ENCODE assay signal across 14 cellular contexts in genomic region chr6:158154816-158155215, GRCh38. TPM values are rescaled to one million over a fixed set of nuclear protein-coding genes. Genes with fewer than 3 reads are reported as not detected.
A peak's percentile ranks its signal among the peaks of the same experiment; 100 is the strongest.
DNase-seq lines count a peak whose midpoint lies in the region; ATAC-seq and TF ChIP-seq lines count a peak whose summit lies in the region.
"Had no signal": no experiment of that assay in that cellular context is flagged by ENCODE, and none has a peak within 500 bp of the region (broad histone marks: within the 10 kb centered on the region; RNA-seq: fewer than 3 reads in every experiment).

No MANE protein-coding gene starts in this region.

- no peaks in the 10 kb centered on the region for H4K20me1 ChIP-seq in H9 (ENCODE audit: control insufficient read depth, insufficient read depth, insufficient read length)

- H4K8ac ChIP-seq in H9 (replicated peaks; ENCODE audit: insufficient read length, low read depth, low read length), result no peak overlapping the region
- no peak overlapping the region for H4K8ac ChIP-seq in mesenchymal stem cell (ENCODE audit: low read length)

- peaks cover 0 to 5% of the 10 kb centered on the region in 2 experiments; a peak in 2 of 4 replicates for H3K4me1 Mint-ChIP-seq in H9
- H3K4me1 Mint-ChIP-seq in activated T-cell treated with anti-CD3 and anti-CD28 coated beads, Interleukin-2, amount 50 U/mL, for 72 hours (ENCODE audit: low read depth), result no peaks in the 10 kb centered on the region
- H3K4me1 Mint-ChIP-seq: CD4-positive, alpha-beta memory T cell had no signal

- no peak overlapping the region for H2BK15ac ChIP-seq in H9 (ENCODE audit: low read depth, low read length)
- H2BK15ac ChIP-seq in mesenchymal stem cell (ENCODE audit: low read depth, poor library complexity, severe bottlenecking), result no peak overlapping the region

- POLR2A ChIA-PET in Panc1 (lab: Charles Lee), result no interaction called here

- H3K23me2 ChIP-seq in H9 (ENCODE audit: insufficient read length, low read depth, low read length, poor library complexity, severe bottlenecking), result no peaks in the 10 kb centered on the region

- no peak overlapping the region for H2BK5ac ChIP-seq in H9 (ENCODE audit: insufficient read length, low read length)
- no peak overlapping the region for H2BK5ac ChIP-seq in mesenchymal stem cell (ENCODE audit: low read depth, low read length, poor library complexity, severe bottlenecking)

- H3K4me2 ChIP-seq in H9 (ENCODE audit: insufficient read depth, insufficient read length, low read length) (no peak overlapping the region), mesenchymal stem cell (ENCODE audit: low read length, poor library complexity, severe bottlenecking) (no peak overlapping the region)
- H3K4me2 ChIP-seq: A549 had no signal

- no peaks in the 10 kb centered on the region for H3K4me1 ChIP-seq in H9 (ENCODE audit: insufficient read depth, low read length)
- no peaks in the 10 kb centered on the region; the same call in 1 of the 2 replicates for H3K4me1 ChIP-seq in Panc1 (ENCODE audit: control insufficient read depth, insufficient read depth, low read length)
- H3K4me1 ChIP-seq in mesenchymal stem cell (ENCODE audit: control insufficient read depth, insufficient read depth, low read depth, low read length), result peaks cover 4% of the 10 kb centered on the region
- H3K4me1 ChIP-seq: BE2C had no signal

- H3K9ac ChIP-seq in H9 (ENCODE audit: extremely low read depth, insufficient read length, low read length), result no peak overlapping the region
- H3K9ac ChIP-seq in mesenchymal stem cell (ENCODE audit: low read length), result no peak overlapping the region

- H3K27me3 Mint-ChIP-seq in H9 (ENCODE audit: low read depth), result no peaks in the 10 kb centered on the region
- no peaks in the 10 kb centered on the region for H3K27me3 Mint-ChIP-seq in activated T-cell treated with anti-CD3 and anti-CD28 coated beads, Interleukin-2, amount 50 U/mL, for 72 hours (ENCODE audit: low read depth)
- H3K27me3 Mint-ChIP-seq: CD4-positive, alpha-beta memory T cell had no signal

- H3K4ac ChIP-seq in H9 (ENCODE audit: low read depth, low read length), result no peak overlapping the region
- H3K4ac ChIP-seq in mesenchymal stem cell (ENCODE audit: low read depth in 1 of 2, low read length in 2 of 2), result no peak overlapping the region

- intact Hi-C loops in Panc1 (cut with micrococcal nuclease; ENCODE audit: unreplicated experiment), result no loop called here

- H3K23ac ChIP-seq in H9 (ENCODE audit: insufficient read length, low read depth, low read length), result no peak overlapping the region
- no peak overlapping the region for H3K23ac ChIP-seq in mesenchymal stem cell (ENCODE audit: low read length in 2 of 2)

- H3K18ac ChIP-seq in H9 (ENCODE audit: insufficient read length, low read depth, low read length) (no peak overlapping the region), mesenchymal stem cell (ENCODE audit: low read depth in 1 of 2, low read length in 2 of 2) (no peak overlapping the region)

- H4K5ac ChIP-seq in H9 (ENCODE audit: insufficient read length, low read depth, low read length), result no peak overlapping the region

- H3K4me3 ChIP-seq in Panc1 (ENCODE audit: low read depth in 2 of 2, low read length in 2 of 2), result no peak overlapping the region
- no peak overlapping the region for H3K4me3 ChIP-seq in mesenchymal stem cell (ENCODE audit: insufficient read depth in 1 of 2, low read depth in 1 of 2, low read length in 2 of 2)
- H3K4me3 ChIP-seq: A549 had no signal

- H3K27ac ChIP-seq in H9 (ENCODE audit: insufficient read length, low read depth, low read length) (no peak overlapping the region), Panc1 (ENCODE audit: low read length) (no peak overlapping the region), mesenchymal stem cell (ENCODE audit: low read length, poor library complexity, severe bottlenecking) (no peak overlapping the region)
- H3K27ac ChIP-seq: A549, C4-2B had no signal

- H3K27ac Mint-ChIP-seq in H9, result peak overlapping the region; percentile 17 to 83 (median 59); a peak in 4 of 7 replicates
- H3K27ac Mint-ChIP-seq in activated T-cell treated with anti-CD3 and anti-CD28 coated beads, Interleukin-2, amount 50 U/mL, for 72 hours, result no peak overlapping the region

- H3K14ac ChIP-seq in H9 (ENCODE audit: insufficient read depth, low read length), result no peak overlapping the region
- H3K14ac ChIP-seq in mesenchymal stem cell (ENCODE audit: low read length in 2 of 2), result no peak overlapping the region

- TSS peak; percentile 39 for BruUV-seq in Panc1 (replicated peaks; lab: Mats Ljungman, UMichigan)

- TF ChIP-seq CTCF in H9 (conservative IDR thresholded peaks at IDR 0.05) (no peak), Panc1 (IDR thresholded peaks at IDR 0.05) (no peak)

- in situ Hi-C loops in Panc1 (cut with HindIII; ENCODE audit: low pct_unique_long_range_greater_than_20kb, low sequenced_read_pairs), result no loop called here

- H3K36me3 Mint-ChIP-seq in H9 (ENCODE audit: insufficient read depth in 1 of 3, low read depth in 3 of 3), result peaks cover 2 to 23% (median 10%) of the 10 kb centered on the region in 3 experiments; a peak in 5 of 7 replicates
- peaks cover 0 to 3% of the 10 kb centered on the region in 2 donors for H3K36me3 Mint-ChIP-seq in activated T-cell treated with anti-CD3 and anti-CD28 coated beads, Interleukin-2, amount 50 U/mL, for 72 hours (ENCODE audit: insufficient read depth in 2 of 2)

- H3T11ph ChIP-seq in H9 (ENCODE audit: low read length), result no peak overlapping the region

- H3K56ac ChIP-seq in H9 (ENCODE audit: insufficient read length, low read depth, low read length), result no peak overlapping the region

- H3K9me3 ChIP-seq in H9 (ENCODE audit: control insufficient read depth, low read depth, low read length) (no peaks in the 10 kb centered on the region), Panc1 (ENCODE audit: control insufficient read depth, insufficient read depth, low read depth, low read length) (no peaks in the 10 kb centered on the region), mesenchymal stem cell (ENCODE audit: control insufficient read depth, low read length) (no peaks in the 10 kb centered on the region)
- H3K9me3 ChIP-seq: A549, BE2C had no signal

- H2BK12ac ChIP-seq in H9 (ENCODE audit: insufficient read length, low read depth, low read length) (no peak overlapping the region), mesenchymal stem cell (ENCODE audit: low read length in 2 of 2) (no peak overlapping the region)

- H3K79me1 ChIP-seq in H9 (ENCODE audit: insufficient read depth, low read depth, low read length, poor library complexity, severe bottlenecking) (no peaks in the 10 kb centered on the region), mesenchymal stem cell (replicated peaks; ENCODE audit: low read length, poor library complexity, severe bottlenecking) (peaks cover 23% of the 10 kb centered on the region)

- H3K9me3 Mint-ChIP-seq in H9, result no peaks in the 10 kb centered on the region; a peak in 1 of 5 replicates
- H3K9me3 Mint-ChIP-seq in activated T-cell treated with anti-CD3 and anti-CD28 coated beads, Interleukin-2, amount 50 U/mL, for 72 hours, result no peaks in the 10 kb centered on the region
- H3K9me3 Mint-ChIP-seq: CD4-positive, alpha-beta memory T cell had no signal

- no peak overlapping the region for H2BK120ac ChIP-seq in H9 (ENCODE audit: low read depth, low read length, poor library complexity, severe bottlenecking)
- H2BK120ac ChIP-seq in mesenchymal stem cell (ENCODE audit: low read depth, low read length), result no peak overlapping the region

- no peak overlapping the region for H3K4me3 Mint-ChIP-seq in H9
- H3K4me3 Mint-ChIP-seq in activated T-cell treated with anti-CD3 and anti-CD28 coated beads, Interleukin-2, amount 50 U/mL, for 72 hours, result no peak overlapping the region
- H3K4me3 Mint-ChIP-seq: CD4-positive, alpha-beta memory T cell had no signal

- no peak for DNase-seq in H9
- DNase-seq in Panc1 (ENCODE audit: low read depth, low spot score), result no peak
- DNase-seq in mesenchymal stem cell, result no peak
- DNase-seq in activated T-cell treated with anti-CD3 and anti-CD28 coated beads, Interleukin-2, amount 50 U/mL, for 72 hours, result no peak
- DNase-seq in DMS153 treated with DMSO at 0.1 percent for 48 hours (lab: John Stamatoyannopoulos, UW; ENCODE audit: unreplicated experiment), result no peak
- no peak for DNase-seq in NOMO-1 treated with dmso at 0.1 percent for 144 hours (lab: John Stamatoyannopoulos, UW; ENCODE audit: unreplicated experiment)
- DNase-seq in middle frontal gyrus (ENCODE audit: extremely low spot score, low spot score), result no peak
- DNase-seq: BE2C; CD4-positive, alpha-beta memory T cell; HCEC 1CT; IMR-90; KBM-7 had no signal

- no peaks in the 10 kb centered on the region for H3K79me2 ChIP-seq in H9 (ENCODE audit: insufficient read depth, low read length)

- peaks cover 8% of the 10 kb centered on the region for H3K36me3 ChIP-seq in Panc1 (ENCODE audit: control insufficient read depth, insufficient read depth, low read length)
- H3K36me3 ChIP-seq in mesenchymal stem cell (ENCODE audit: control insufficient read depth in 1 of 2, insufficient read depth in 2 of 2, low read depth in 1 of 2, low read length in 2 of 2), result peaks cover 3 to 37% of the 10 kb centered on the region in 2 experiments
- H3K36me3 ChIP-seq: BE2C had no signal

- H3K27me3 ChIP-seq in H9 (ENCODE audit: insufficient read depth, low read length), result no peaks in the 10 kb centered on the region
- H3K27me3 ChIP-seq in Panc1 (ENCODE audit: control insufficient read depth, insufficient read depth, low read length), result no peaks in the 10 kb centered on the region
- H3K27me3 ChIP-seq in mesenchymal stem cell (ENCODE audit: control insufficient read depth in 1 of 2, insufficient read depth in 1 of 2, low read length in 2 of 2), result no peaks in the 10 kb centered on the region
- H3K27me3 ChIP-seq: BE2C had no signal

- H4K91ac ChIP-seq in H9 (ENCODE audit: insufficient read length, low read depth, low read length), result no peak overlapping the region
- H4K91ac ChIP-seq in mesenchymal stem cell (ENCODE audit: low read length), result peak overlapping the region; percentile 39

- no peak overlapping the region for H2AK5ac ChIP-seq in H9 (ENCODE audit: insufficient read length, low read length)
- no peak overlapping the region for H2AK5ac ChIP-seq in mesenchymal stem cell (ENCODE audit: low read length, severe bottlenecking)

- no peak overlapping the region for H2BK20ac ChIP-seq in H9 (ENCODE audit: low read depth, low read length, poor library complexity, severe bottlenecking)

- ATAC-seq in Panc1, result no peak
- no peak for ATAC-seq in activated T-cell treated with anti-CD3 and anti-CD28 coated beads, Interleukin-2, amount 50 U/mL, for 72 hours (replicated peaks in 1 of 2)
- ATAC-seq: A549 had no signal

- H2AFZ ChIP-seq in H9 (ENCODE audit: low read length) (no peak overlapping the region), mesenchymal stem cell (ENCODE audit: low read depth, low read length) (no peak overlapping the region)

- CTCF ChIA-PET in Panc1 (lab: Charles Lee), result no interaction called here

- no CpG with 5 or more reads among the region's 8 CpGs for WGBS in H9 (ENCODE audit: extremely low coverage, insufficient read length, low lambda C conversion rate)
- 97% methylated on average over 8 of the region's 8 CpGs for WGBS in mesenchymal stem cell

RNA-seq across cellular contexts. Expression of gene SERAC1, which starts 13.2 kb away (rescaled TPM):
- total RNA-seq in H9 (2021) (6.4 and 7.6 TPM in 2 replicates), Panc1 (2021; ENCODE audit: unreplicated experiment) (8.2 TPM)
- polyA plus RNA-seq in Panc1 (2012; ENCODE audit: insufficient read length), result 4.7 TPM
- 3.5 TPM for polyA plus RNA-seq in mesenchymal stem cell (2013, experiment 1 of 2)
- polyA plus RNA-seq in mesenchymal stem cell (2013, experiment 2 of 2), result 3.6 TPM
- total RNA-seq in activated T-cell treated with anti-CD3 and anti-CD28 coated beads, Interleukin-2, amount 50 U/mL, for 72 hours, result 1 to 10 TPM; 6.0 to 8.6 TPM

RNA-seq across cellular contexts. Expression of gene GTF2H5, which starts 13.3 kb away (rescaled TPM):
- total RNA-seq in H9 (2021) (20.0 and 23.2 TPM in 2 replicates), Panc1 (2021; ENCODE audit: unreplicated experiment) (54.4 TPM)
- polyA plus RNA-seq in Panc1 (2012; ENCODE audit: insufficient read length), result 37.8 TPM
- polyA plus RNA-seq in mesenchymal stem cell (2013, experiment 1 of 2), result 38.6 TPM
- 42.0 TPM for polyA plus RNA-seq in mesenchymal stem cell (2013, experiment 2 of 2)
- 10 to 100 TPM; 20.7 to 23.9 TPM for total RNA-seq in activated T-cell treated with anti-CD3 and anti-CD28 coated beads, Interleukin-2, amount 50 U/mL, for 72 hours
